Comparison of ENCODE assay signal across 8 cellular contexts in genomic region chr6:139262519-139263300, GRCh38. TPM values are rescaled to one million over a fixed set of nuclear protein-coding genes. Genes with fewer than 3 reads are reported as not detected.
DNase-seq lines count a peak whose midpoint lies in the region; ATAC-seq and TF ChIP-seq lines count a peak whose summit lies in the region.

No MANE protein-coding gene starts in this region.

- H3K4me3 Mint-ChIP-seq in activated naive CD8-positive, alpha-beta T cell treated with anti-CD3 and anti-CD28 coated beads, Interleukin-2, amount 50 U/mL, for 24 hours: peak overlapping the region; percentile 68

- peak overlapping the region; percentile 82 for H3K27ac Mint-ChIP-seq in activated naive CD8-positive, alpha-beta T cell treated with anti-CD3 and anti-CD28 coated beads, Interleukin-2, amount 50 U/mL, for 24 hours

- H3K27ac ChIP-seq in testis: no peak overlapping the region

- intact Hi-C loops in testis (cut with DNase I; ENCODE audit: low total_unique reads): no loop called here

- DNase-seq in NCI-H146 treated with DMSO at 0.1 percent for 48 hours (lab: John Stamatoyannopoulos, UW; ENCODE audit: unreplicated experiment): peak; percentile 85
- no peak for DNase-seq in activated naive CD8-positive, alpha-beta T cell treated with anti-CD3 and anti-CD28 coated beads, Interleukin-2, amount 50 U/mL, for 24 hours
- peak; percentile 37 for DNase-seq in superior temporal gyrus (ENCODE audit: extremely low spot score)
- DNase-seq in testis: no peak
- DNase-seq in NCI-H446 treated with DMSO at 0.1 percent for 48 hours (lab: John Stamatoyannopoulos, UW): no peak
- DNase-seq in erythroblast (lab: John Stamatoyannopoulos, UW): no peak

- H3K36me3 ChIP-seq in testis (ENCODE audit: low read depth, missing control alignments): no peaks in the 10 kb centered on the region

- H3K4me1 ChIP-seq in testis: no peaks in the 10 kb centered on the region

- TF ChIP-seq POLR2A in testis (IDR thresholded peaks at IDR 0.05) (no peak), erythroblast (IDR thresholded peaks at IDR 0.05; ENCODE audit: low read length) (no peak)

- H3K4me1 Mint-ChIP-seq in activated naive CD8-positive, alpha-beta T cell treated with anti-CD3 and anti-CD28 coated beads, Interleukin-2, amount 50 U/mL, for 24 hours: peaks cover 19% of the 10 kb centered on the region

- WGBS in testis, 2 donors: 81 to 86% methylated on average over 13 of the region's 13 CpGs

- no peaks in the 10 kb centered on the region for H3K9me3 ChIP-seq in testis

- ATAC-seq in GM18508 (IDR thresholded peaks at IDR 0.05; ENCODE audit: insufficient read depth, unreplicated experiment): peak; percentile 91
- ATAC-seq in GM21786 (IDR thresholded peaks at IDR 0.05; ENCODE audit: unreplicated experiment): peak; percentile 70
- ATAC-seq in activated naive CD8-positive, alpha-beta T cell treated with anti-CD3 and anti-CD28 coated beads, Interleukin-2, amount 50 U/mL, for 24 hours: peak; percentile 99

- no peaks in the 10 kb centered on the region for H3K9me3 Mint-ChIP-seq in activated naive CD8-positive, alpha-beta T cell treated with anti-CD3 and anti-CD28 coated beads, Interleukin-2, amount 50 U/mL, for 24 hours

- TF ChIP-seq CTCF in testis (IDR thresholded peaks at IDR 0.05): no peak

- H3K36me3 Mint-ChIP-seq in activated naive CD8-positive, alpha-beta T cell treated with anti-CD3 and anti-CD28 coated beads, Interleukin-2, amount 50 U/mL, for 24 hours (ENCODE audit: low read depth): no peaks in the 10 kb centered on the region

- H3K27me3 ChIP-seq in testis: no peaks in the 10 kb centered on the region

- no peak overlapping the region for H3K4me3 ChIP-seq in testis

- H3K27me3 Mint-ChIP-seq in activated naive CD8-positive, alpha-beta T cell treated with anti-CD3 and anti-CD28 coated beads, Interleukin-2, amount 50 U/mL, for 24 hours: no peaks in the 10 kb centered on the region

RNA-seq across cellular contexts. Expression of gene TXLNB, which starts 29.1 kb away (rescaled TPM):
- total RNA-seq in testis: 1 to 10 TPM; 3.7 to 4.1 TPM
- polyA plus RNA-seq in testis (ENCODE audit: insufficient read depth, low read depth, low replicate concordance): 4.5 TPM

Comparison
In these comparisons a context has a peak if more than half of its experiments do, and no peak if none do; other contexts are left out.
1. DNase-seq: peak in NCI-H146 treated with DMSO at 0.1 percent for 48 hours (single experiment) and superior temporal gyrus (single experiment); none in activated naive CD8-positive, alpha-beta T cell treated with anti-CD3 and anti-CD28 coated beads, Interleukin-2, amount 50 U/mL, for 24 hours (single experiment), testis (single experiment), NCI-H446 treated with DMSO at 0.1 percent for 48 hours (single experiment) and erythroblast (0 of 2).
2. Peak in every context shown above with its lines, with median percentiles within 50 percentile points of each other: ATAC-seq.